Comparison of ENCODE assay signal across 18 cellular contexts in the genomic region with DNA sequence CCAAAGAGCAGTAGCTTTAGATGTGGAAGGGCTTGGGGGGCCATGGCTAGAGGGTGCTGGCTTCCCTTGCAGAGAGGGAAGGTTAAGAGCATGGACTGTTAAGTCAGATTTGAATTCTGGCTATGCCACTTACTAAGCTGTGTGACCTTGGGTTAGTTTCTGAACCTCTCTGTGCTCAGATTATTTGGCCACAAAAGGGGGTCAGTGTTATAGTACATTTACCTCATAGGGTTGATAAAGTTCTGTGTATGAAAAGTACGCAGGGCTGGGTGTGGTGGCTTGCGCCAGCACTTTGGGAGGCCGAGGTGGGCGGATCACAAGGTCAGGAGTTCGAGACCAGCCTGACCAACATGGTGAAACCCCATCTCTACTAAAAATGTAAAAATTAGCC. TPM values are rescaled to one million over a fixed set of nuclear protein-coding genes. Genes with fewer than 3 reads are reported as not detected.
A peak's percentile ranks its signal among the peaks of the same experiment; 100 is the strongest.
DNase-seq lines count a peak whose midpoint lies in the region; ATAC-seq, FAIRE-seq and TF ChIP-seq lines count a peak whose summit lies in the region.
"Had no signal": no experiment of that assay in that cellular context is flagged by ENCODE, and none has a peak within 500 bp of the region (broad histone marks: within the 10 kb centered on the region; RNA-seq: fewer than 3 reads in every experiment).

No MANE protein-coding gene starts in this region.

- peak overlapping the region in 4 of 6 donors; percentile 75 to 92 (median 86) for H3K27ac Mint-ChIP-seq in naive B cell
- peak overlapping the region in 2 of 8 donors; percentile 33 to 42 for H3K27ac Mint-ChIP-seq in CD8-positive, alpha-beta memory T cell

- peaks cover 0 to 3% of the 10 kb centered on the region in 2 donors for H3K36me3 Mint-ChIP-seq in naive B cell
- H3K36me3 Mint-ChIP-seq in CD8-positive, alpha-beta memory T cell = peaks cover 0 to 77% (median 4%) of the 10 kb centered on the region in 3 donors

- no peak for TF ChIP-seq CTCF in HEK293 (tag by site-specific recombination; IDR thresholded peaks at IDR 0.05)
- no peak for TF ChIP-seq CTCF in GM12878 (IDR thresholded peaks at IDR 0.05 in 2 of 3, conservative IDR thresholded peaks at IDR 0.05 in 1 of 3; ENCODE audit: control insufficient read depth in 2 of 3, extremely low read depth in 1 of 3, insufficient read depth in 1 of 3, low read depth in 3 of 3, low read length in 3 of 3)
- TF ChIP-seq CTCF in WERI-Rb-1 (IDR thresholded peaks at IDR 0.05; ENCODE audit: low read depth, low read length) = no peak

- H3K27me3 ChIP-seq in GM12878 (replicated peaks in 1 of 2; ENCODE audit: control insufficient read depth in 2 of 2, insufficient read depth in 2 of 2, low read length in 1 of 2) = no peaks in the 10 kb centered on the region
- no peaks in the 10 kb centered on the region for H3K27me3 ChIP-seq in CD8-positive, alpha-beta memory T cell (ENCODE audit: insufficient read depth, low read length, poor library complexity, severe bottlenecking)
- no peaks in the 10 kb centered on the region for H3K27me3 ChIP-seq in WERI-Rb-1 (ENCODE audit: insufficient read depth, low read depth, severe bottlenecking)
- H3K27me3 ChIP-seq: Peyer's patch, SJSA1 had no signal

- POLR2A ChIA-PET in HEK293 (lab: Yijun Ruan, JAX) (interaction anchor here (0.7 kb wide), 1 partner anchor 27 kb away, joined by 3 read pairs; no protein-coding TSS in a partner anchor), GM12878 (lab: Charles Lee) (no interaction called here)
- POLR2A ChIA-PET in CD8-positive, alpha-beta memory T cell (lab: Charles Lee) = interaction anchor here (0.5 to 0.6 kb wide), 2 partner anchors 176 to 749 kb away, joined by 3 to 6 read pairs; no protein-coding TSS in a partner anchor

- H3K9me3 ChIP-seq in HEK293 (ENCODE audit: control insufficient read depth, insufficient read depth, low read depth, low read length) (no peaks in the 10 kb centered on the region), GM12878 (replicated peaks; ENCODE audit: control insufficient read depth, insufficient read depth, low read length) (no peaks in the 10 kb centered on the region), WERI-Rb-1 (ENCODE audit: severe bottlenecking) (no peaks in the 10 kb centered on the region)
- no peaks in the 10 kb centered on the region for H3K9me3 ChIP-seq in CD8-positive, alpha-beta memory T cell (ENCODE audit: low read length)
- H3K9me3 ChIP-seq: Peyer's patch, SJSA1 had no signal

- no peak overlapping the region for H3K9ac ChIP-seq in GM12878 (ENCODE audit: control insufficient read depth, insufficient read depth, low read length)

- FAIRE-seq in GM12878 (lab: Jason Lieb, UNC) = no peak
- FAIRE-seq: HTR-8/SVneo had no signal

- H3K27ac ChIP-seq in HEK293 (ENCODE audit: extremely low read depth, low read depth, low read length) (no peak overlapping the region), GM12878 (ENCODE audit: control insufficient read depth, insufficient read depth) (no peak overlapping the region), WERI-Rb-1 (no peak overlapping the region)
- H3K27ac ChIP-seq in CD8-positive, alpha-beta memory T cell (ENCODE audit: low read depth, low read length) = no peak overlapping the region
- H3K27ac ChIP-seq: C4-2B, Peyer's patch, SJSA1 had no signal

- H3K27me3 Mint-ChIP-seq in naive B cell = no peaks in the 10 kb centered on the region
- no peaks in the 10 kb centered on the region for H3K27me3 Mint-ChIP-seq in CD8-positive, alpha-beta memory T cell

- TF ChIP-seq RAD21 in GM12878 (IDR thresholded peaks at IDR 0.05; ENCODE audit: insufficient read depth, low read depth, low read length) = no peak

- H3K4me2 ChIP-seq in GM12878 (ENCODE audit: control insufficient read depth, insufficient read depth) = no peak overlapping the region

- H3K9me3 Mint-ChIP-seq in naive B cell = no peaks in the 10 kb centered on the region
- H3K9me3 Mint-ChIP-seq in CD8-positive, alpha-beta memory T cell = no peaks in the 10 kb centered on the region

- no peak for DNase-seq in GM12878 (ENCODE audit: low read depth, low spot score)
- DNase-seq in naive B cell = no peak
- DNase-seq in CD8-positive, alpha-beta memory T cell = no peak
- DNase-seq in WERI-Rb-1 = no peak
- DNase-seq: DMS79 treated with DMSO at 0.1 percent for 48 hours, NCI-H1092 treated with DMSO at 0.1 percent for 48 hours, NCI-H146, NCI-H2081, NCI-H2171 treated with DMSO at 0.1 percent for 48 hours, NCI-H446 treated with DMSO at 0.1 percent for 48 hours, Peyer's patch had no signal

- H3K36me3 ChIP-seq in HEK293 (ENCODE audit: control insufficient read depth in 2 of 2, insufficient read depth in 1 of 2, low read length in 2 of 2) (peaks cover 0 to 71% of the 10 kb centered on the region in 2 experiments; a peak in 2 of 3 replicates), GM12878 (ENCODE audit: control insufficient read depth in 2 of 2, insufficient read depth in 2 of 2, low read length in 1 of 2) (peaks cover 11 to 32% of the 10 kb centered on the region in 2 experiments), WERI-Rb-1 (peaks cover 79% of the 10 kb centered on the region)
- H3K36me3 ChIP-seq in CD8-positive, alpha-beta memory T cell (ENCODE audit: insufficient read depth, low read length) = peaks cover 25% of the 10 kb centered on the region

- H3K4me3 Mint-ChIP-seq in naive B cell = no peak overlapping the region
- H3K4me3 Mint-ChIP-seq in CD8-positive, alpha-beta memory T cell = no peak overlapping the region

- H3K4me1 Mint-ChIP-seq in naive B cell = peaks cover 40 to 49% (median 44%) of the 10 kb centered on the region in 3 donors
- peaks cover 22 to 44% (median 27%) of the 10 kb centered on the region in 3 donors for H3K4me1 Mint-ChIP-seq in CD8-positive, alpha-beta memory T cell

- ATAC-seq in GM12878 = no peak
- no peak for ATAC-seq in naive B cell (ENCODE audit: low read depth in 2 of 2)
- no peak for ATAC-seq in GM18870 (IDR thresholded peaks at IDR 0.05; ENCODE audit: unreplicated experiment)

- no peak overlapping the region for H2AFZ ChIP-seq in GM12878 (ENCODE audit: control insufficient read depth, low read depth, low read length)

- peaks cover 4% of the 10 kb centered on the region for H3K79me2 ChIP-seq in GM12878 (ENCODE audit: control insufficient read depth, insufficient read depth, low read length)

- SMC1A ChIA-PET in GM12878 (lab: Charles Lee; ENCODE audit: uncharacterized antibody, unreplicated experiment) = interaction anchor here (1.8 kb wide), 1 partner anchor 42 kb away, joined by 5 read pairs; no protein-coding TSS in a partner anchor

- intact Hi-C loops in GM12878 (cut with micrococcal nuclease; ENCODE audit: unreplicated experiment) = no loop called here

- RAD21 ChIA-PET in GM12878 (lab: Charles Lee; ENCODE audit: unreplicated experiment) = interaction anchor here (0.8 to 5.4 kb wide), 2 partner anchors 43 to 336 kb away, joined by 3 to 33 read pairs; partner anchors contain the start of gene CCDC32

- in situ Hi-C loops in GM12878 (cut with MboI) = loop anchor here (5.0 kb wide), 1 partner anchor 286 kb away; no protein-coding TSS in a partner anchor

- H3K4me3 ChIP-seq in HEK293 (ENCODE audit: low read depth, low read length) = no peak overlapping the region
- no peak overlapping the region for H3K4me3 ChIP-seq in GM12878
- no peak overlapping the region for H3K4me3 ChIP-seq in CD8-positive, alpha-beta memory T cell (ENCODE audit: low read length)
- no peak overlapping the region for H3K4me3 ChIP-seq in WERI-Rb-1 (ENCODE audit: low read depth, low read length)
- H3K4me3 ChIP-seq: Peyer's patch, SJSA1 had no signal

- no peak for TF ChIP-seq EP300 in GM12878 (IDR thresholded peaks at IDR 0.05; ENCODE audit: borderline replicate concordance in 1 of 2, control insufficient read depth in 1 of 2, low read depth in 2 of 2, low read length in 2 of 2)

- H4K20me1 ChIP-seq in GM12878 (ENCODE audit: control insufficient read depth, insufficient read depth) = no peaks in the 10 kb centered on the region

- CTCF ChIA-PET in HEK293 (lab: Yijun Ruan, JAX) (interaction anchor here (0.6 to 1.2 kb wide), 2 partner anchors 42 to 119 kb away, joined by 3 read pairs; no protein-coding TSS in a partner anchor), GM12878 (lab: Yijun Ruan, JAX) (interaction anchor here (0.6 to 11.1 kb wide), 6 partner anchors 8 to 285 kb away, joined by 3 to 128 read pairs (median 34); no protein-coding TSS in a partner anchor)
- CTCF ChIA-PET in CD8-positive, alpha-beta memory T cell (lab: Charles Lee) = interaction anchor here (0.9 to 6.2 kb wide), 5 partner anchors 41 to 284 kb away, joined by 3 to 73 read pairs (median 3); partner anchors contain the start of gene INO80

- WGBS in GM12878 (ENCODE audit: insufficient coverage, insufficient replicate concordance, low lambda C conversion rate, missing lambda C conversion rate) = 77% methylated on average over 5 of the region's 5 CpGs

- H3K4me1 ChIP-seq in HEK293 (ENCODE audit: control insufficient read depth, insufficient read depth, low read length) (no peaks in the 10 kb centered on the region), GM12878 (ENCODE audit: control insufficient read depth, insufficient read depth, low read length) (peaks cover 7% of the 10 kb centered on the region)
- H3K4me1 ChIP-seq in CD8-positive, alpha-beta memory T cell (ENCODE audit: insufficient read depth, low read length) = peaks cover 10% of the 10 kb centered on the region

- no TSS peak for BruUV-seq in GM12878 (replicated peaks; lab: Mats Ljungman, UMichigan)

- TF ChIP-seq POLR2A in GM12878 (IDR thresholded peaks at IDR 0.05; ENCODE audit: low read depth, low read length) = no peak

RNA-seq across cellular contexts. Expression of gene VPS18, which starts 6.8 kb away (rescaled TPM):
- 18.9 and 20.9 TPM in 2 replicates for total RNA-seq in GM12878 (2013; cell fraction: nucleolus; rRNA removed)
- total RNA-seq in GM12878 (2014; rRNA removed) (18.3 and 18.5 TPM in 2 replicates), GM12878 (2014; rRNA removed; fragmentation: Illumina TruSeq; extraction: Trizol) (9.0 and 10.0 TPM in 2 replicates), GM12878 (2021) (19.8 and 20.3 TPM in 2 replicates)
- polyA plus RNA-seq in GM12878 (2011; ENCODE audit: low read depth) = 5.9 TPM
- polyA plus RNA-seq in GM12878 (2011; rRNA removed) (4.3 and 9.7 TPM in 2 replicates), GM12878 (2014; fragmentation: Illumina TruSeq; extraction: Trizol) (3.8 and 7.9 TPM in 2 replicates), GM12878 (2014; fragmentation: Nextera tagmentation; extraction: Ambion mirVana) (1 to 10 TPM in 1 of 2 experiments, under 1 TPM in 1; 0.71 to 1.7 TPM), GM12878 (2014; rRNA removed) (11.3 and 12.7 TPM in 2 replicates), GM12878 (2016; fragmentation: Nextera tagmentation; extraction: Ambion mirVana) (10 to 100 TPM; 16.0 to 20.4 TPM), naive B cell (ENCODE audit: low read depth in 6 of 6) (10 to 100 TPM; 21.2 to 33.6 (median 23.5) TPM)
- polyA plus RNA-seq in GM12878 (2011; cell fraction: cytosol; rRNA removed) = 14.5 and 17.7 TPM in 2 replicates
- polyA plus RNA-seq in GM12878 (2011; cell fraction: nucleus; rRNA removed) = 18.8 and 21.0 TPM in 2 replicates
- polyA plus RNA-seq in GM12878 (2012) = 10.1 and 11.1 TPM in 2 replicates
- 30.4 and 40.0 TPM in 2 replicates for polyA minus RNA-seq in GM12878 (2011; rRNA and poly(A)+ RNA removed)
- polyA minus RNA-seq in GM12878 (2011; cell fraction: cytosol; rRNA and poly(A)+ RNA removed) = 13.0 and 13.4 TPM in 2 replicates
- polyA minus RNA-seq in GM12878 (2011; cell fraction: nucleus; rRNA and poly(A)+ RNA removed) = 8.7 and 17.9 TPM in 2 replicates
- total RNA-seq in CD8-positive, alpha-beta memory T cell = 10 to 100 TPM; 17.2 to 17.8 TPM
- 23.0 TPM for polyA plus RNA-seq in CD8-positive, alpha-beta memory T cell

RNA-seq across cellular contexts. Expression of gene RHOV, which starts 27.0 kb away (rescaled TPM):
- 35.3 and 37.1 TPM in 2 replicates for total RNA-seq in GM12878 (2013; cell fraction: nucleolus; rRNA removed)
- total RNA-seq in GM12878 (2014; rRNA removed) (11.5 and 13.0 TPM in 2 replicates), GM12878 (2014; rRNA removed; fragmentation: Illumina TruSeq; extraction: Trizol) (6.9 and 7.3 TPM in 2 replicates), GM12878 (2021) (13.3 and 15.0 TPM in 2 replicates)
- polyA plus RNA-seq in GM12878 (2011; ENCODE audit: low read depth) = 4.9 TPM
- polyA plus RNA-seq in GM12878 (2011; rRNA removed) (30.2 and 39.3 TPM in 2 replicates), GM12878 (2014; fragmentation: Illumina TruSeq; extraction: Trizol) (7.6 and 7.8 TPM in 2 replicates), GM12878 (2014; fragmentation: Nextera tagmentation; extraction: Ambion mirVana) (1 to 10 TPM in 1 of 2 experiments, under 1 TPM in 1; 0.24 to 1.3 TPM), GM12878 (2014; rRNA removed) (15.7 and 16.5 TPM in 2 replicates), GM12878 (2016; fragmentation: Nextera tagmentation; extraction: Ambion mirVana) (10 to 100 TPM in 1 of 2 experiments, 1 to 10 TPM in 1; 8.2 to 10.5 TPM), naive B cell (ENCODE audit: low read depth in 6 of 6) (not detected)
- 39.3 and 50.0 TPM in 2 replicates for polyA plus RNA-seq in GM12878 (2011; cell fraction: cytosol; rRNA removed)
- polyA plus RNA-seq in GM12878 (2011; cell fraction: nucleus; rRNA removed) = 30.7 and 31.8 TPM in 2 replicates
- polyA plus RNA-seq in GM12878 (2012) = 8.8 and 14.8 TPM in 2 replicates
- polyA minus RNA-seq in GM12878 (2011; rRNA and poly(A)+ RNA removed) = 17.9 and 35.2 TPM in 2 replicates
- 13.5 and 20.2 TPM in 2 replicates for polyA minus RNA-seq in GM12878 (2011; cell fraction: cytosol; rRNA and poly(A)+ RNA removed)
- 21.9 and 25.2 TPM in 2 replicates for polyA minus RNA-seq in GM12878 (2011; cell fraction: nucleus; rRNA and poly(A)+ RNA removed)
- total RNA-seq in CD8-positive, alpha-beta memory T cell = under 1 TPM; 0.24 to 0.40 TPM
- polyA plus RNA-seq in CD8-positive, alpha-beta memory T cell = not detected
- total RNA-seq: LHCN-M2, SJSA1 had no signal

RNA-seq across cellular contexts. Expression of gene DLL4, which starts 28.1 kb away (rescaled TPM):
- total RNA-seq in GM12878 (2013; cell fraction: nucleolus; rRNA removed) = 8.1 and 8.2 TPM in 2 replicates
- 0.05 TPM in 1 of 2 replicates, not detected in the other for total RNA-seq in GM12878 (2014; rRNA removed)
- total RNA-seq in GM12878 (2014; rRNA removed; fragmentation: Illumina TruSeq; extraction: Trizol) = 0.04 TPM in 1 of 2 replicates, not detected in the other
- total RNA-seq in GM12878 (2021) = 0.08 TPM in 1 of 2 replicates, not detected in the other
- polyA plus RNA-seq in GM12878 (2011; ENCODE audit: low read depth) = not detected
- polyA plus RNA-seq in GM12878 (2011; rRNA removed) = 0.10 and 0.12 TPM in 2 replicates
- 0.27 TPM in 2 replicates for polyA plus RNA-seq in GM12878 (2011; cell fraction: cytosol; rRNA removed)
- polyA plus RNA-seq in GM12878 (2011; cell fraction: nucleus; rRNA removed) = 0.69 and 0.99 TPM in 2 replicates
- polyA plus RNA-seq in GM12878 (2012) = 0.07 and 0.13 TPM in 2 replicates
- polyA plus RNA-seq in GM12878 (2014; fragmentation: Illumina TruSeq; extraction: Trizol) = not detected in 2 replicates
- not detected for polyA plus RNA-seq in GM12878 (2014; fragmentation: Nextera tagmentation; extraction: Ambion mirVana)
- 0.06 TPM in 1 of 2 replicates, not detected in the other for polyA plus RNA-seq in GM12878 (2014; rRNA removed)
- polyA plus RNA-seq in GM12878 (2016; fragmentation: Nextera tagmentation; extraction: Ambion mirVana) = under 1 TPM in 1 of 2 experiments, not detected in 1; 0.16 TPM
- 0.15 and 0.37 TPM in 2 replicates for polyA minus RNA-seq in GM12878 (2011; rRNA and poly(A)+ RNA removed)
- not detected in 2 replicates for polyA minus RNA-seq in GM12878 (2011; cell fraction: cytosol; rRNA and poly(A)+ RNA removed)
- polyA minus RNA-seq in GM12878 (2011; cell fraction: nucleus; rRNA and poly(A)+ RNA removed) = 0.38 and 0.48 TPM in 2 replicates
- polyA plus RNA-seq in naive B cell (ENCODE audit: low read depth in 6 of 6) = not detected
- not detected for total RNA-seq in CD8-positive, alpha-beta memory T cell
- polyA plus RNA-seq in CD8-positive, alpha-beta memory T cell = not detected
- total RNA-seq: H7, SJSA1 had no signal

RNA-seq across cellular contexts. Expression of gene CHAC1, which starts 52.2 kb away (rescaled TPM):
- total RNA-seq in GM12878 (2013; cell fraction: nucleolus; rRNA removed) = 3.4 and 4.0 TPM in 2 replicates
- total RNA-seq in GM12878 (2014; rRNA removed) = 4.7 and 4.9 TPM in 2 replicates
- 2.0 and 2.1 TPM in 2 replicates for total RNA-seq in GM12878 (2014; rRNA removed; fragmentation: Illumina TruSeq; extraction: Trizol)
- 3.8 and 4.7 TPM in 2 replicates for total RNA-seq in GM12878 (2021)
- polyA plus RNA-seq in GM12878 (2011; ENCODE audit: low read depth) = 6.4 TPM
- polyA plus RNA-seq in GM12878 (2011; rRNA removed) = 1.9 and 2.8 TPM in 2 replicates
- polyA plus RNA-seq in GM12878 (2011; cell fraction: cytosol; rRNA removed) = 7.0 and 7.3 TPM in 2 replicates
- 4.0 and 7.6 TPM in 2 replicates for polyA plus RNA-seq in GM12878 (2011; cell fraction: nucleus; rRNA removed)
- polyA plus RNA-seq in GM12878 (2012) = 8.1 and 11.6 TPM in 2 replicates
- polyA plus RNA-seq in GM12878 (2014; fragmentation: Illumina TruSeq; extraction: Trizol) = 0.68 and 1.8 TPM in 2 replicates
- polyA plus RNA-seq in GM12878 (2014; fragmentation: Nextera tagmentation; extraction: Ambion mirVana) = under 1 TPM; 0.37 to 0.73 TPM
- polyA plus RNA-seq in GM12878 (2014; rRNA removed) = 5.7 and 5.9 TPM in 2 replicates
- 1 to 10 TPM; 3.9 to 4.8 TPM for polyA plus RNA-seq in GM12878 (2016; fragmentation: Nextera tagmentation; extraction: Ambion mirVana)
- polyA minus RNA-seq in GM12878 (2011; rRNA and poly(A)+ RNA removed) = 4.8 and 8.7 TPM in 2 replicates
- 5.0 and 5.9 TPM in 2 replicates for polyA minus RNA-seq in GM12878 (2011; cell fraction: cytosol; rRNA and poly(A)+ RNA removed)
- polyA minus RNA-seq in GM12878 (2011; cell fraction: nucleus; rRNA and poly(A)+ RNA removed) = 7.1 and 9.2 TPM in 2 replicates
- polyA plus RNA-seq in naive B cell (ENCODE audit: low read depth in 6 of 6) = under 1 TPM in 2 of 6 donors, not detected in 4; 0.22 to 0.73 TPM
- 10 to 100 TPM; 15.1 to 16.7 TPM for total RNA-seq in CD8-positive, alpha-beta memory T cell
- not detected for polyA plus RNA-seq in CD8-positive, alpha-beta memory T cell

RNA-seq across cellular contexts. Expression of gene SPINT1, which starts 57.2 kb away (rescaled TPM):
- total RNA-seq in GM12878 (2013; cell fraction: nucleolus; rRNA removed) = 46.9 and 54.3 TPM in 2 replicates
- 18.8 and 18.9 TPM in 2 replicates for total RNA-seq in GM12878 (2014; rRNA removed)
- 6.4 and 7.8 TPM in 2 replicates for total RNA-seq in GM12878 (2014; rRNA removed; fragmentation: Illumina TruSeq; extraction: Trizol)
- total RNA-seq in GM12878 (2021) = 26.6 and 28.6 TPM in 2 replicates
- polyA plus RNA-seq in GM12878 (2011; ENCODE audit: low read depth) = 3.1 TPM
- 4.8 and 8.2 TPM in 2 replicates for polyA plus RNA-seq in GM12878 (2011; rRNA removed)
- 17.8 and 26.2 TPM in 2 replicates for polyA plus RNA-seq in GM12878 (2011; cell fraction: cytosol; rRNA removed)
- 40.2 and 41.5 TPM in 2 replicates for polyA plus RNA-seq in GM12878 (2011; cell fraction: nucleus; rRNA removed)
- polyA plus RNA-seq in GM12878 (2012) = 8.4 and 9.5 TPM in 2 replicates
- 11.0 and 12.4 TPM in 2 replicates for polyA plus RNA-seq in GM12878 (2014; fragmentation: Illumina TruSeq; extraction: Trizol)
- 1 to 10 TPM; 3.5 to 4.0 TPM for polyA plus RNA-seq in GM12878 (2014; fragmentation: Nextera tagmentation; extraction: Ambion mirVana)
- 10.4 and 14.3 TPM in 2 replicates for polyA plus RNA-seq in GM12878 (2014; rRNA removed)
- 10 to 100 TPM; 10.1 to 12.1 TPM for polyA plus RNA-seq in GM12878 (2016; fragmentation: Nextera tagmentation; extraction: Ambion mirVana)
- 9.4 and 13.9 TPM in 2 replicates for polyA minus RNA-seq in GM12878 (2011; rRNA and poly(A)+ RNA removed)
- polyA minus RNA-seq in GM12878 (2011; cell fraction: cytosol; rRNA and poly(A)+ RNA removed) = 7.1 and 13.0 TPM in 2 replicates
- polyA minus RNA-seq in GM12878 (2011; cell fraction: nucleus; rRNA and poly(A)+ RNA removed) = 11.2 and 12.2 TPM in 2 replicates
- polyA plus RNA-seq in naive B cell (ENCODE audit: low read depth in 6 of 6) = 1 to 10 TPM; 3.8 to 7.0 (median 5.4) TPM
- total RNA-seq in CD8-positive, alpha-beta memory T cell = 1 to 10 TPM; 6.7 to 7.6 TPM
- 3.1 TPM for polyA plus RNA-seq in CD8-positive, alpha-beta memory T cell
- total RNA-seq: LHCN-M2 had no signal
